11 cellular contexts compared by ENCODE assay signal in the genomic region with DNA sequence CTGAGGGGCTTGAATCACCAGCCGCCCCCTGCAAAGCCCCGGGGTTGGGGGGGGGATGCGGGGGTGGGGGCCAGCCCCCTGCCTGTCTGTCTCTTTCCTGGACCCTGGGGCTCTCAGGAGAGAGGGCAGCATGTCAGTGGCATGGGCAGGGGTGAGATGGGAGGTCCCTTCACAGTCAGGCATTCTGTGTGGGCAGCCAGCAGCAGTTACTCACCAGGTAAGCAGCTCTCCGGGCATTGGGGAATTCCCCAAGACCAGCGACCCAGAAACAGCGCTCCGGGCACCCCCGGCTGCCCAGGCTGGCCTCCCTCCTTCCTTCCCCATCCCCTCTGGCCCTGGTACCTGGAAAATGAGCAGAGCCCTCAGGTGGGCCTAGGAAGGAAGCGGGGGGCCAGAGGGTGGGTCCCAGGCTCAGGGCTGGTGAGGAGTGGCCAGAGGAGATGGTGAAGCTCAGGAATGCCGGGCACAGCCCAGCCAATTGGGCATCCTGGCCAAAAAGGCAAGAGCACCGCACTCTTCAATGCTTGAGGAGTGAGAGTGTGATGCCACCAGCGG. TPM values are rescaled to one million over a fixed set of nuclear protein-coding genes. Genes with fewer than 3 reads are reported as not detected.
DNase-seq lines count a peak whose midpoint lies in the region; ATAC-seq and TF ChIP-seq lines count a peak whose summit lies in the region.
"Had no signal": no experiment of that assay in that cellular context is flagged by ENCODE, and none has a peak within 500 bp of the region (broad histone marks: within the 10 kb centered on the region; RNA-seq: fewer than 3 reads in every experiment).

No MANE protein-coding gene starts in this region.

- peaks cover 71% of the 10 kb centered on the region for H3K4me1 Mint-ChIP-seq in osteocyte (ENCODE audit: unreplicated experiment)

- no peaks in the 10 kb centered on the region for H3K36me3 Mint-ChIP-seq in osteocyte (ENCODE audit: unreplicated experiment)

- no peak overlapping the region for H3K4me3 ChIP-seq in brain microvascular endothelial cell (ENCODE audit: low read depth, low read length)

- no peak overlapping the region for H3K4me3 Mint-ChIP-seq in osteocyte (ENCODE audit: unreplicated experiment)

- H3K9me3 Mint-ChIP-seq in osteocyte (ENCODE audit: unreplicated experiment) = no peaks in the 10 kb centered on the region

- peak; percentile 89 for DNase-seq in EL
- peak; percentile 70 for DNase-seq in LHCN-M2 (ENCODE audit: low read depth)
- no peak for DNase-seq in brain microvascular endothelial cell
- DNase-seq in osteocyte (ENCODE audit: extremely low spot score, unreplicated experiment) = no peak
- no peak for DNase-seq in occipital lobe (lab: John Stamatoyannopoulos, UW)
- no peak for DNase-seq in OCI-M2 (lab: John Stamatoyannopoulos, UW; ENCODE audit: unreplicated experiment)
- DNase-seq in G401 (ENCODE audit: low spot score) = no peak
- DNase-seq: activated gamma-delta T cell, NCI-H1694, trophoblast cell had no signal

- no peaks in the 10 kb centered on the region for H3K27me3 ChIP-seq in brain microvascular endothelial cell (replicated peaks)

- H3K36me3 ChIP-seq in brain microvascular endothelial cell (replicated peaks) = no peaks in the 10 kb centered on the region

- ATAC-seq in HG03521 (IDR thresholded peaks at IDR 0.05; ENCODE audit: unreplicated experiment) = no peak

- H3K27ac ChIP-seq in brain microvascular endothelial cell = peak overlapping the region; percentile 91

- in situ Hi-C loops in brain microvascular endothelial cell (cut with HindIII; ENCODE audit: low pct_ligation_motif_present, low sequenced_read_pairs) (no loop called here), G401 (cut with HindIII; ENCODE audit: low sequenced_read_pairs) (no loop called here)

- TF ChIP-seq CTCF in brain microvascular endothelial cell (IDR thresholded peaks at IDR 0.05; ENCODE audit: low read depth, low read length, missing control alignments) (no peak), osteocyte (IDR thresholded peaks at IDR 0.05) (no peak)

- peak overlapping the region; percentile 79 for H3K27ac Mint-ChIP-seq in osteocyte (ENCODE audit: unreplicated experiment)

- no peaks in the 10 kb centered on the region for H3K27me3 Mint-ChIP-seq in osteocyte (ENCODE audit: unreplicated experiment)

RNA-seq across cellular contexts. Expression of gene LIF, which starts 4.2 kb away (rescaled TPM):
- total RNA-seq in LHCN-M2 (2014; rRNA removed) (23.1 and 23.3 TPM in 2 replicates), osteocyte (13.7 and 15.5 TPM in 2 replicates), occipital lobe (not detected)
- polyA plus RNA-seq in LHCN-M2 (2012) = 63.2 TPM
- 24.5 and 36.5 TPM in 2 replicates for total RNA-seq in G401 (2014; rRNA removed; shearing (Covaris generic))

RNA-seq across cellular contexts. Expression of gene OSM, which starts 15.9 kb away (rescaled TPM):
- total RNA-seq in LHCN-M2 (2014; rRNA removed) (not detected in 2 replicates), osteocyte (not detected in 2 replicates), occipital lobe (0.31 TPM)
- not detected for polyA plus RNA-seq in LHCN-M2 (2012)
- not detected in 2 replicates for total RNA-seq in G401 (2014; rRNA removed; shearing (Covaris generic))

RNA-seq across cellular contexts. Expression of gene CASTOR1, which starts 38.5 kb away (rescaled TPM):
- total RNA-seq in LHCN-M2 (2014; rRNA removed) = 8.7 and 19.1 TPM in 2 replicates
- polyA plus RNA-seq in LHCN-M2 (2012) = 18.3 TPM
- 11.8 and 12.2 TPM in 2 replicates for total RNA-seq in osteocyte
- 2.7 TPM for total RNA-seq in occipital lobe
- 9.8 and 11.3 TPM in 2 replicates for total RNA-seq in G401 (2014; rRNA removed; shearing (Covaris generic))

Comparison
In these comparisons a context has a peak if more than half of its experiments do, and no peak if none do; other contexts are left out.
1. DNase-seq: peak in EL (single experiment) and LHCN-M2 (single experiment); none in brain microvascular endothelial cell (single experiment), osteocyte (single experiment), occipital lobe (single experiment), OCI-M2 (single experiment) and G401 (single experiment).
2. RNA of gene LIF, which starts 4.2 kb away (total RNA-seq): 24.5 to 36.5 TPM in G401, 23.1 to 23.3 TPM in LHCN-M2 and 13.7 to 15.5 TPM in osteocyte; not detected in occipital lobe (single experiment); every median in the first group is over 10 times any median in the second.